ENCODE assay signal across 10 cellular contexts in the genomic region with DNA sequence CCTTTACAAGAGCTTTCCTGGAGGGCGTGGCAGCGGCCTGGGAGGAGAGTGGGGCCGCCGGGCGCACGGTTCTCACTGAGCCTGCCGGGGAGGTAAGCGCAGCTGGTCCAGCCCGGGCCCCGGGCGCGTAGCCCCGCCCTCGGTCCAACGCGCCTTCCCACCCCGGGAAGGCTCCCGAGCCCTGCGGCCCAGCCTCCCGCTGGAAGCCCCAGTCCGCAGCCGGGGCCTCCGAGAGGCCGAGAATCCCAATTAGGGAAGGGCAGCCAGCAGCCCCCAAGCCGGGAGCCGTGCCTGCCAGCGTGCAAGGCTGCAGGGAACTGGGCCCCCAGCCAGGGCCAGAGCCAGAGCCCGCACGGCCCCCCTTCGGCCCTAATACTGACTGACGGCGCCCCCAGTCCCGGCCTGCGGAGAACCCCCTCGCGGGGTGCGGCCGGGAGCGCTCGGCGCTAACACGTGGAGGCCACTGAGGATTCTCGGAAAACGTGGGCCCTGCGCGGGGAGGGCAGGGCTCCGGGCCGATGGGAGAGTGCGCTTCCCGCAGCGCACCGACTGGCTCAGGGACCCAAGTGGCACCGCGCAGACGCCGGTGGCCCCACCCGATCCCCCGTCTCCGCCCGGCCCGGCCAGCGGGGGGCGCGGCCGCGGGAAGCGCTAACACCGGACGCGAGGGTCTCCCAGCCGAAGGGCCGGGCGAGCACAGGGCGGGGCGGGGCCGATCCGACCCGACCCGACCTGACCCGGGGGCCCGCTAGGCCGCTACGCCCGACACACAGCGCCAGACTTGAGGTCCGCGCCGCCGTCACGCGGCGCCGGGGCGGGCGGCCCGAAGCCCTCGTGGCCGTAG. TPM values are rescaled to one million over a fixed set of nuclear protein-coding genes. Genes with fewer than 3 reads are reported as not detected.
A peak's percentile ranks its signal among the peaks of the same experiment; 100 is the strongest.
DNase-seq lines count a peak whose midpoint lies in the region; ATAC-seq and TF ChIP-seq lines count a peak whose summit lies in the region.
"Had no signal": no experiment of that assay in that cellular context is flagged by ENCODE, and none has a peak within 500 bp of the region (broad histone marks: within the 10 kb centered on the region; RNA-seq: fewer than 3 reads in every experiment).

No MANE protein-coding gene starts in this region.

- H3K9me3 ChIP-seq in ascending aorta (no peaks in the 10 kb centered on the region), psoas muscle (no peaks in the 10 kb centered on the region)

- peak overlapping the region; percentile 0 to 21 for H3K27ac ChIP-seq in ascending aorta
- no peak overlapping the region for H3K27ac ChIP-seq in psoas muscle

- H3K4me1 Mint-ChIP-seq in HFFc6 (ENCODE audit: low read depth): peaks cover 15% of the 10 kb centered on the region

- ATAC-seq in psoas muscle: peak; percentile 49 to 70 (median 63)
- ATAC-seq: activated T-cell treated with anti-CD3 and anti-CD28 coated beads, Interleukin-2, amount 50 U/mL, for 72 hours; naive thymus-derived CD4-positive, alpha-beta T cell had no signal

- WGBS in psoas muscle, 3 donors: 30 to 53% (median 34%) methylated on average over 75 to 98 of the region's 98 CpGs

- no peak overlapping the region for H3K4me3 Mint-ChIP-seq in HFFc6
- H3K4me3 Mint-ChIP-seq: activated T-cell treated with anti-CD3 and anti-CD28 coated beads, Interleukin-2, amount 50 U/mL, for 72 hours; naive thymus-derived CD4-positive, alpha-beta T cell had no signal

- H3K27ac Mint-ChIP-seq in HFFc6: no peak overlapping the region
- H3K27ac Mint-ChIP-seq: activated T-cell treated with anti-CD3 and anti-CD28 coated beads, Interleukin-2, amount 50 U/mL, for 72 hours had no signal

- TF ChIP-seq CTCF in ascending aorta (IDR thresholded peaks at IDR 0.05) (peak in 1 of 3 experiments; percentile 26), psoas muscle (IDR thresholded peaks at IDR 0.05) (no peak), HFFc6 (IDR thresholded peaks at IDR 0.05) (no peak)

- H3K4me1 ChIP-seq in ascending aorta (peaks cover 6 to 14% of the 10 kb centered on the region in 2 donors), psoas muscle (peaks cover 5% of the 10 kb centered on the region)

- DNase-seq in G401 (ENCODE audit: low spot score) (peak; percentile 38), ascending aorta (ENCODE audit: low spot score in 2 of 2) (peak in 1 of 2 donors; percentile 65), hypothalamus (lab: John Stamatoyannopoulos, UW) (peak in 38 of 51 donors; percentile 31 to 86 (median 68)), psoas muscle (peak; percentile 52 to 72), NCI-H1417 treated with DMSO at 0.1 percent for 48 hours (lab: John Stamatoyannopoulos, UW) (no peak), NCI-H2171 (lab: John Stamatoyannopoulos, UW) (no peak), dermis blood vessel endothelial cell (no peak), HFFc6 (no peak)
- DNase-seq: activated T-cell treated with anti-CD3 and anti-CD28 coated beads, Interleukin-2, amount 50 U/mL, for 72 hours; naive thymus-derived CD4-positive, alpha-beta T cell had no signal

- in situ Hi-C loops in G401 (cut with HindIII; ENCODE audit: low sequenced_read_pairs): no loop called here

- peaks cover 7% of the 10 kb centered on the region; the same call in 1 of the 2 replicates for H3K36me3 Mint-ChIP-seq in HFFc6 (ENCODE audit: low read depth)

- H3K27me3 ChIP-seq in ascending aorta: no peaks in the 10 kb centered on the region
- no peaks in the 10 kb centered on the region for H3K27me3 ChIP-seq in psoas muscle (ENCODE audit: insufficient read depth in 3 of 3, low read length in 2 of 3)

- H3K36me3 ChIP-seq in ascending aorta: peaks cover 4 to 10% of the 10 kb centered on the region in 2 donors
- peaks cover 0 to 32% of the 10 kb centered on the region in 2 donors for H3K36me3 ChIP-seq in psoas muscle (ENCODE audit: insufficient read depth in 1 of 2, low read depth in 1 of 2)

- no peaks in the 10 kb centered on the region for H3K9me3 Mint-ChIP-seq in HFFc6
- H3K9me3 Mint-ChIP-seq: activated T-cell treated with anti-CD3 and anti-CD28 coated beads, Interleukin-2, amount 50 U/mL, for 72 hours had no signal

- H3K4me3 ChIP-seq in ascending aorta (peak overlapping the region; percentile 51 to 63), psoas muscle (peak overlapping the region; percentile 64)

- intact Hi-C loops in ascending aorta (cut with DNase I): no loop called here
- intact Hi-C loops in psoas muscle (cut with DNase I): loop anchor here in 1 of 2 donors (10.0 kb wide), 1 partner anchor 392 kb away; no protein-coding TSS in a partner anchor

- H3K27me3 Mint-ChIP-seq in HFFc6 (ENCODE audit: insufficient read depth): no peaks in the 10 kb centered on the region; the same call in 1 of the 2 replicates

RNA-seq across cellular contexts. Expression of a gene that starts 5.7 kb away (rescaled TPM):
- 41.1 and 42.6 TPM in 2 replicates for total RNA-seq in G401 (2014; rRNA removed; shearing (Covaris generic))
- 34.7 TPM for total RNA-seq in ascending aorta
- 10 to 100 TPM in 1 of 4 donors, 1 to 10 TPM in 3; 4.4 to 10.9 (median 7.8) TPM for total RNA-seq in psoas muscle
- polyA plus RNA-seq in psoas muscle: 10 to 100 TPM in 1 of 3 donors, 1 to 10 TPM in 2; 2.1 to 14.7 (median 5.0) TPM
- 25.4 and 30.1 TPM in 2 replicates for total RNA-seq in dermis blood vessel endothelial cell
- 10 to 100 TPM; 18.4 to 21.0 (median 19.5) TPM for total RNA-seq in HFFc6 (2021; fragmentation: NEBNext Ultra II Directional; extraction: Animal tissue kit (Norgen Biotek cat#: 25700))

RNA-seq across cellular contexts. Expression of a gene that starts 50.4 kb away (rescaled TPM):
- 96.4 and 96.8 TPM in 2 replicates for total RNA-seq in G401 (2014; rRNA removed; shearing (Covaris generic))
- total RNA-seq in ascending aorta (5.0 TPM), psoas muscle (1 to 10 TPM; 3.8 to 8.8 (median 6.9) TPM), dermis blood vessel endothelial cell (14.3 and 22.4 TPM in 2 replicates)
- polyA plus RNA-seq in psoas muscle: 1 to 10 TPM; 2.7 to 4.7 (median 4.6) TPM
- 10 to 100 TPM; 24.7 to 31.7 (median 29.5) TPM for total RNA-seq in HFFc6 (2021; fragmentation: NEBNext Ultra II Directional; extraction: Animal tissue kit (Norgen Biotek cat#: 25700))

Comparison
In these comparisons a context has a peak if more than half of its experiments do, and no peak if none do; other contexts are left out.
1. DNase-seq: peak in G401 (single experiment), hypothalamus (38 of 51) and psoas muscle (2 of 2); none in NCI-H1417 treated with DMSO at 0.1 percent for 48 hours (single experiment), NCI-H2171 (single experiment), dermis blood vessel endothelial cell (single experiment) and HFFc6 (single experiment).